1 cellular context compared by ENCODE assay signal in the genomic region with DNA sequence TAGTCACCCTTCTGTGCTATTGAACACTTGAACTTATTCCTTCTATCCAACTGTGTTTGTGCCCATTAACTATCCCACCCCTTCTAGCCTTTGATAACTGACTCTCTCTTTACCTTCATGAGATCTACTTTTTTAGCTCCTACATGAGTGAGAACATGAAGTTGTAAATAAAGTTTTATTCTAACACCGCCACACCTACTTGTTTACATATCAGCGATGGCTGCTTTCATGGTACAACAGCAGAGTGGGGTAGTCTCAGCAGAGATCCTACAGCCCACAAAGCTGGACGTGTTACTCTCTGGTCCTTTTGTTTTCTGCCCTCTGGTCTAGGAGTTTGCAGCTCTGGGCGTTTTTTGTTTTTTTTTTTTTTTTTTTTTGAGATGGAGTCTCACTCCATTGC.
TF ChIP-seq lines count a peak whose summit lies in the region.

No MANE protein-coding gene starts in this region.

TF ChIP-seq in WTC11, 78 proteins besides CTCF, POLR2A, EP300 and RAD21:
- TF ChIP-seq AFF4 (CRISPR knock-in tag; IDR thresholded peaks at IDR 0.05; ENCODE audit: borderline replicate concordance) (no peak), ZNF263 (CRISPR knock-in tag; IDR thresholded peaks at IDR 0.05; ENCODE audit: low read depth) (no peak), MYBL2 (CRISPR knock-in tag; IDR thresholded peaks at IDR 0.05) (no peak)
TF ChIP-seq in WTC11: peak in this region for 0.
